ENCODE assay signal across 6 cellular contexts in the genomic region with DNA sequence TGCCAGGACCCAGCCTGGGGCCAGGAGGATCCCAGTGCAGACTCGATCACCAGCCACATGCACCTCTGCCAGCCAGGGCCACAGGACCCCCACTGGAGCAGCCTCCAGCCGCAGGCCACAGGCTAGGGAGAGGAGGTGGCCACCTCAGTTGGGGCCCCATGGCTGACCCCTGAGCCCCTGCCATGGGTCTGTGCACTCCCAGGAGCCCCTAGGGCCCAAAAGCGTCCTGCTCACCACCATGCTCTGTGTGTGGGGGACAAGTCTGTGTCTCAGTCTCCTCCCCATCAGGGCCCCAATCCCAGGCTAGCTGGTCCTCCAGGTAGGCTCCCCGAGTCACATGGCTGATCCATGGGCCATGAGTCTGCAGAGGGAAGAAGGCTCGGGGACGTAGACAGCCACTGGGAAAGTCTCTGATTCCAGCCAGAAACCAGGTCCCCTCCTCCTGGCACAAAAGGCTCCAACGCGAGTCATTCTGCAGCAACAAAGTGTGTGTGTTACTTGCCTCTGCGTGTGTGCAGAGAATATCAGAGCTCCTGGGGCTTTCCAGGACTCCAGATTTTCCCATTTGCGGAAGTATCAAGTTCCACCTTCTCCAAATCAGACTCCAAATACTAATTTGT. TPM values are rescaled to one million over a fixed set of nuclear protein-coding genes. Genes with fewer than 3 reads are reported as not detected.
DNase-seq lines count a peak whose midpoint lies in the region; TF ChIP-seq lines count a peak whose summit lies in the region.

No MANE protein-coding gene starts in this region.

- TF ChIP-seq CTCF in coronary artery (IDR thresholded peaks at IDR 0.05) (no peak), progenitor cell of endocrine pancreas (IDR thresholded peaks at IDR 0.05; ENCODE audit: unreplicated experiment) (no peak)

- no peaks in the 10 kb centered on the region for H3K36me3 Mint-ChIP-seq in progenitor cell of endocrine pancreas (ENCODE audit: insufficient read depth)

- H3K4me1 Mint-ChIP-seq in progenitor cell of endocrine pancreas (ENCODE audit: low read depth) = peaks cover 17% of the 10 kb centered on the region

- peak; percentile 65 for DNase-seq in activated effector memory CD4-positive, alpha-beta T cell treated with anti-CD3 and anti-CD28 coated beads, Interleukin-2, amount 50 U/mL, for 16 hours
- no peak for DNase-seq in activated effector memory CD4-positive, alpha-beta T cell treated with Interleukin-2 at 50 U/mL for 16 hours
- DNase-seq in coronary artery (ENCODE audit: low spot score) (no peak), progenitor cell of endocrine pancreas (ENCODE audit: low spot score, unreplicated experiment) (no peak), midbrain (lab: John Stamatoyannopoulos, UW) (no peak), NOMO-1 treated with DMSO at 0.1 percent for 48 hours (lab: John Stamatoyannopoulos, UW; ENCODE audit: unreplicated experiment) (no peak)

- H3K27ac Mint-ChIP-seq in progenitor cell of endocrine pancreas = peak overlapping the region; percentile 91

- peak overlapping the region; percentile 57 to 90 for H3K27ac ChIP-seq in coronary artery

- H3K4me3 Mint-ChIP-seq in progenitor cell of endocrine pancreas (ENCODE audit: low read depth) = peak overlapping the region; percentile 69

- H3K9me3 Mint-ChIP-seq in progenitor cell of endocrine pancreas (ENCODE audit: low read depth) = no peaks in the 10 kb centered on the region

- H3K27me3 Mint-ChIP-seq in progenitor cell of endocrine pancreas = peaks cover 18% of the 10 kb centered on the region

- peak overlapping the region; percentile 80 for H3K4me3 ChIP-seq in coronary artery

RNA-seq across cellular contexts. Expression of a gene that starts 6.1 kb away (rescaled TPM):
- 107 and 111 TPM in 2 replicates for total RNA-seq in progenitor cell of endocrine pancreas

RNA-seq across cellular contexts. Expression of a gene that starts 8.3 kb away (rescaled TPM):
- 0.65 and 0.69 TPM in 2 replicates for total RNA-seq in progenitor cell of endocrine pancreas

RNA-seq across cellular contexts. Expression of a gene that starts 24.1 kb away (rescaled TPM):
- total RNA-seq in progenitor cell of endocrine pancreas = 72.4 and 76.1 TPM in 2 replicates

RNA-seq across cellular contexts. Expression of a gene that starts 33.4 kb away (rescaled TPM):
- total RNA-seq in progenitor cell of endocrine pancreas = 40.1 and 41.7 TPM in 2 replicates

RNA-seq across cellular contexts. Expression of a gene that starts 38.3 kb away (rescaled TPM):
- total RNA-seq in progenitor cell of endocrine pancreas = 739 TPM in 2 replicates
